19 cellular contexts compared by ENCODE assay signal in genomic region chr1:178928985-178929384, GRCh38. TPM values are rescaled to one million over a fixed set of nuclear protein-coding genes. Genes with fewer than 3 reads are reported as not detected.
A peak's percentile ranks its signal among the peaks of the same experiment; 100 is the strongest.
DNase-seq lines count a peak whose midpoint lies in the region; ATAC-seq and TF ChIP-seq lines count a peak whose summit lies in the region.
"Had no signal": no experiment of that assay in that cellular context is flagged by ENCODE, and none has a peak within 500 bp of the region (broad histone marks: within the 10 kb centered on the region; RNA-seq: fewer than 3 reads in every experiment).

No MANE protein-coding gene starts in this region.

- 64 to 67% methylated on average over 1 of the region's 1 CpG for WGBS in esophagus squamous epithelium, 2 donors

- H3K27ac ChIP-seq in esophagus squamous epithelium (peak overlapping the region; percentile 2 to 85 (median 66)), rectal smooth muscle tissue (ENCODE audit: low read depth, low read length) (peak overlapping the region; percentile 90)
- H3K27ac ChIP-seq: foreskin keratinocyte had no signal

- ATAC-seq in GM18907 (IDR thresholded peaks at IDR 0.05; ENCODE audit: unreplicated experiment) (peak; percentile 57), GM21529 (IDR thresholded peaks at IDR 0.05; ENCODE audit: unreplicated experiment) (no peak)
- ATAC-seq in effector memory CD8-positive, alpha-beta T cell (replicated peaks), result no peak
- ATAC-seq: foreskin keratinocyte; naive thymus-derived CD8-positive, alpha-beta T cell had no signal

- no peaks in the 10 kb centered on the region for H3K27me3 ChIP-seq in esophagus squamous epithelium
- H3K27me3 ChIP-seq in rectal smooth muscle tissue (ENCODE audit: control insufficient read depth, insufficient read depth, low read length), result no peaks in the 10 kb centered on the region
- H3K27me3 ChIP-seq: foreskin keratinocyte, stomach had no signal

- no peak for DNase-seq in esophagus squamous epithelium (lab: John Stamatoyannopoulos, UW)
- no peak for DNase-seq in GOT3 (lab: John Stamatoyannopoulos, UW)
- no peak for DNase-seq in effector memory CD8-positive, alpha-beta T cell
- DNase-seq in HK-2 (ENCODE audit: unreplicated experiment), result no peak
- DNase-seq: activated CD4-positive, alpha-beta T cell treated with anti-CD3 and anti-CD28 coated beads for 4 hours; C1 segment of cervical spinal cord; foreskin keratinocyte; kidney; MV-4-11; naive thymus-derived CD8-positive, alpha-beta T cell; stomach had no signal

- H3K4me1 Mint-ChIP-seq in IgD-negative memory B cell, result peaks cover 72 to 84% (median 82%) of the 10 kb centered on the region in 3 donors
- H3K4me1 Mint-ChIP-seq in effector memory CD8-positive, alpha-beta T cell (ENCODE audit: low read depth in 2 of 2), result no peaks in the 10 kb centered on the region

- no peak overlapping the region for H3K9ac ChIP-seq in rectal smooth muscle tissue (ENCODE audit: low read length)

- peaks cover 5% of the 10 kb centered on the region for H3K36me3 Mint-ChIP-seq in IgD-negative memory B cell
- H3K36me3 Mint-ChIP-seq in effector memory CD8-positive, alpha-beta T cell (ENCODE audit: insufficient read depth), result no peaks in the 10 kb centered on the region

- intact Hi-C loops in esophagus squamous epithelium (cut with DNase I), result no loop called here

- H3K27me3 Mint-ChIP-seq in IgD-negative memory B cell, result no peaks in the 10 kb centered on the region
- H3K27me3 Mint-ChIP-seq in effector memory CD8-positive, alpha-beta T cell, result peaks cover 13 to 40% of the 10 kb centered on the region in 2 donors
- H3K27me3 Mint-ChIP-seq: naive thymus-derived CD8-positive, alpha-beta T cell had no signal

- H3K36me3 ChIP-seq in esophagus squamous epithelium (no peaks in the 10 kb centered on the region), rectal smooth muscle tissue (ENCODE audit: control insufficient read depth, insufficient read depth, low read length) (no peaks in the 10 kb centered on the region)
- H3K36me3 ChIP-seq: stomach had no signal

- peaks cover 3 to 50% (median 31%) of the 10 kb centered on the region in 3 donors for H3K4me1 ChIP-seq in esophagus squamous epithelium
- peaks cover 42% of the 10 kb centered on the region for H3K4me1 ChIP-seq in rectal smooth muscle tissue (ENCODE audit: control insufficient read depth, insufficient read depth, low read length)
- H3K4me1 ChIP-seq: foreskin keratinocyte had no signal

- TF ChIP-seq POLR2A in esophagus squamous epithelium (IDR thresholded peaks at IDR 0.05), result no peak

- peak overlapping the region in 1 of 4 donors; percentile 67 for H3K4me3 Mint-ChIP-seq in IgD-negative memory B cell
- no peak overlapping the region for H3K4me3 Mint-ChIP-seq in effector memory CD8-positive, alpha-beta T cell
- H3K4me3 Mint-ChIP-seq: naive thymus-derived CD8-positive, alpha-beta T cell; T-helper 1 cell treated with Interleukin-12 subunit alpha and Interleukin-12 subunit beta and Interleukin-4 antibody, amounts not matched to agents 30 μg/mL and 1 μg/mL, for 36 hours had no signal

- no peak for TF ChIP-seq CTCF in esophagus squamous epithelium (IDR thresholded peaks at IDR 0.05)

- H3K9me3 Mint-ChIP-seq in IgD-negative memory B cell, result peaks cover 2 to 5% (median 4%) of the 10 kb centered on the region in 3 donors
- H3K9me3 Mint-ChIP-seq in effector memory CD8-positive, alpha-beta T cell, result no peaks in the 10 kb centered on the region

- peak overlapping the region; percentile 80 to 92 (median 81) for H3K27ac Mint-ChIP-seq in IgD-negative memory B cell
- no peak overlapping the region for H3K27ac Mint-ChIP-seq in effector memory CD8-positive, alpha-beta T cell
- H3K27ac Mint-ChIP-seq: T-helper 1 cell treated with Interleukin-12 subunit alpha and Interleukin-12 subunit beta and Interleukin-4 antibody, amounts not matched to agents 30 μg/mL and 1 μg/mL, for 36 hours had no signal

- H3K9me3 ChIP-seq in esophagus squamous epithelium, result no peaks in the 10 kb centered on the region

- H3K4me3 ChIP-seq in esophagus squamous epithelium (no peak overlapping the region), rectal smooth muscle tissue (ENCODE audit: low read length) (no peak overlapping the region)
- H3K4me3 ChIP-seq: skin epidermis, stomach had no signal

RNA-seq across cellular contexts. Expression of gene ANGPTL1, which starts 58.1 kb away (rescaled TPM):
- polyA plus RNA-seq in IgD-negative memory B cell, result 0.58 TPM
- total RNA-seq in esophagus squamous epithelium, result 10 to 100 TPM in 2 of 4 donors, 1 to 10 TPM in 2; 1.4 to 61.6 (median 11.3) TPM
- total RNA-seq: Daoy; foreskin keratinocyte; HT1080; naive thymus-derived CD8-positive, alpha-beta T cell had no signal
- polyA plus RNA-seq: foreskin keratinocyte; naive thymus-derived CD8-positive, alpha-beta T cell had no signal

Comparison
In these comparisons a context has a peak if more than half of its experiments do, and no peak if none do; other contexts are left out.
1. H3K27ac Mint-ChIP-seq: peak in IgD-negative memory B cell (3 of 3); none in effector memory CD8-positive, alpha-beta T cell (0 of 2).